In genomic region chr13:25827986-25828385, GRCh38 we compare ENCODE assay signal across 27 cellular contexts.
"Had no signal": no experiment of that assay in that cellular context is flagged by ENCODE, and none has a peak within 500 bp of the region (broad histone marks: within the 10 kb centered on the region; RNA-seq: fewer than 3 reads in every experiment).

No MANE protein-coding gene starts in this region.

- H3K36me3 Mint-ChIP-seq: activated naive CD8-positive, alpha-beta T cell treated with anti-CD3 and anti-CD28 coated beads for 36 hours had no signal

- H3K4me1 Mint-ChIP-seq: activated naive CD8-positive, alpha-beta T cell treated with anti-CD3 and anti-CD28 coated beads for 36 hours had no signal

- H3K4me3 Mint-ChIP-seq: activated naive CD8-positive, alpha-beta T cell treated with anti-CD3 and anti-CD28 coated beads for 36 hours; natural killer cell treated with Interleukin-12 subunit alpha and Interleukin-12 subunit beta and Interleukin-15 and Interleukin-18, amount 100 ng/mL, for 72 hours had no signal

- H3K36me3 ChIP-seq: breast epithelium, esophagus squamous epithelium, neutrophil, ovary, prostate gland, sigmoid colon, spleen, suprapubic skin, tibial artery had no signal

- H3K27ac ChIP-seq: breast epithelium, epithelial cell of prostate, esophagus squamous epithelium, neutrophil, ovary, prostate gland, sigmoid colon, spleen, suprapubic skin, tibial artery had no signal

- DNase-seq: activated CD4-positive, alpha-beta T cell treated with anti-CD3 and anti-CD28 coated beads for 4 hours; activated CD4-positive, alpha-beta T cell treated with anti-CD3 and anti-CD28 coated beads, Interleukin-2, amount 50 U/mL, for 4 hours; activated CD4-positive, CD25-positive, alpha-beta regulatory T cell; activated effector memory CD4-positive, alpha-beta T cell treated with Interleukin-2 at 50 U/mL for 16 hours; activated naive CD4-positive, alpha-beta T cell treated with Interleukin-2 at 50 U/mL for 16 hours; activated naive CD8-positive, alpha-beta T cell treated with anti-CD3 and anti-CD28 coated beads for 36 hours; activated T-cell treated with anti-CD3 and anti-CD28 coated beads for 4 hours; amniotic stem cell; central memory CD4-positive, alpha-beta T cell; effector CD8-positive, alpha-beta T cell; esophagus squamous epithelium; foreskin melanocyte; islet precursor cell; left ventricle myocardium superior; ovary; retina; sigmoid colon; spleen; stimulated activated naive CD4-positive, alpha-beta T cell; tibial artery had no signal

- H3K9me3 Mint-ChIP-seq: natural killer cell treated with Interleukin-12 subunit alpha and Interleukin-12 subunit beta and Interleukin-15 and Interleukin-18, amount 100 ng/mL, for 72 hours had no signal

- H3K4me1 ChIP-seq: breast epithelium, esophagus squamous epithelium, prostate gland, spleen, suprapubic skin, tibial artery had no signal

- H3K27ac Mint-ChIP-seq: activated naive CD8-positive, alpha-beta T cell treated with anti-CD3 and anti-CD28 coated beads for 36 hours; natural killer cell treated with Interleukin-12 subunit alpha and Interleukin-12 subunit beta and Interleukin-15 and Interleukin-18, amount 100 ng/mL, for 72 hours had no signal

- H3K27me3 ChIP-seq: breast epithelium, esophagus squamous epithelium, neutrophil, ovary, sigmoid colon, spleen, suprapubic skin, tibial artery had no signal

- H3K9me3 ChIP-seq: breast epithelium, esophagus squamous epithelium, neutrophil, ovary, prostate gland, sigmoid colon, suprapubic skin, tibial artery had no signal

- H3K27me3 Mint-ChIP-seq: activated naive CD8-positive, alpha-beta T cell treated with anti-CD3 and anti-CD28 coated beads for 36 hours had no signal

- ATAC-seq: left ventricle myocardium superior; natural killer cell treated with Interleukin-12 subunit alpha and Interleukin-12 subunit beta and Interleukin-15 and Interleukin-18, amount 100 ng/mL, for 72 hours had no signal

- H3K4me3 ChIP-seq: breast epithelium, esophagus squamous epithelium, ovary, prostate gland, sigmoid colon, spleen, suprapubic skin, tibial artery had no signal

- FAIRE-seq: endometrium had no signal
